19 cellular contexts compared by ENCODE assay signal in genomic region chr13:98321356-98321755, GRCh38.
DNase-seq lines count a peak whose midpoint lies in the region; ATAC-seq, FAIRE-seq and TF ChIP-seq lines count a peak whose summit lies in the region.
"Had no signal": no experiment of that assay in that cellular context is flagged by ENCODE, and none has a peak within 500 bp of the region (broad histone marks: within the 10 kb centered on the region; RNA-seq: fewer than 3 reads in every experiment).

No MANE protein-coding gene starts in this region.

- H3K9me3 ChIP-seq in SK-N-SH (no peaks in the 10 kb centered on the region), H1 (ENCODE audit: insufficient read depth in 2 of 2, low read depth in 1 of 2, low read length in 1 of 2) (no peaks in the 10 kb centered on the region), neural progenitor cell (ENCODE audit: low read depth) (no peaks in the 10 kb centered on the region), gastroesophageal sphincter (no peaks in the 10 kb centered on the region)
- H3K9me3 ChIP-seq: BLaER1 had no signal

- no peaks in the 10 kb centered on the region for H3F3A ChIP-seq in SK-N-SH (replicated peaks; ENCODE audit: insufficient read depth)
- H3F3A ChIP-seq in neural progenitor cell (ENCODE audit: low read depth): peaks cover 7% of the 10 kb centered on the region

- no peak overlapping the region for H4K5ac ChIP-seq in H1 (ENCODE audit: insufficient read length, low read depth, low read length)

- no peaks in the 10 kb centered on the region for H3K9me2 ChIP-seq in SK-N-SH

- H2BK5ac ChIP-seq in H1 (ENCODE audit: low read depth, low read length): no peak overlapping the region

- H3K4me3 Mint-ChIP-seq in nephron progenitor cell: no peak overlapping the region
- no peak overlapping the region for H3K4me3 Mint-ChIP-seq in neural progenitor cell

- TF ChIP-seq POLR2A in H1 (IDR thresholded peaks at IDR 0.05; ENCODE audit: control extremely low read depth in 1 of 2, low read depth in 2 of 2, low read length in 2 of 2): no peak
- no peak for TF ChIP-seq POLR2A in gastroesophageal sphincter (IDR thresholded peaks at IDR 0.05)

- H3K27me3 Mint-ChIP-seq in nephron progenitor cell (ENCODE audit: low read depth, poor library complexity): peaks cover 3% of the 10 kb centered on the region
- peaks cover 6% of the 10 kb centered on the region for H3K27me3 Mint-ChIP-seq in neural progenitor cell (ENCODE audit: insufficient read depth, low read depth)

- H3K23me2 ChIP-seq in H1 (ENCODE audit: low read depth, low read length): peaks cover 2% of the 10 kb centered on the region; the same call in 1 of the 2 replicates

- no peak overlapping the region for H3K4me2 ChIP-seq in SK-N-SH
- no peak overlapping the region for H3K4me2 ChIP-seq in H1 (ENCODE audit: insufficient read depth in 1 of 2, low read depth in 2 of 2, low read length in 2 of 2)
- no peak overlapping the region for H3K4me2 ChIP-seq in neural progenitor cell
- H3K4me2 ChIP-seq: BLaER1 had no signal

- intact Hi-C loops in Right ventricle myocardium inferior (cut with DNase I): no loop called here

- H3K27ac Mint-ChIP-seq in nephron progenitor cell: peak overlapping the region; percentile 71
- no peak overlapping the region for H3K27ac Mint-ChIP-seq in neural progenitor cell

- H3K79me2 ChIP-seq in SK-N-SH (ENCODE audit: insufficient read depth): no peaks in the 10 kb centered on the region; the same call in 1 of the 2 replicates
- peaks cover 0 to 34% of the 10 kb centered on the region in 2 experiments; a peak in 2 of 4 replicates for H3K79me2 ChIP-seq in H1 (ENCODE audit: control insufficient read depth in 1 of 2, insufficient read depth in 2 of 2, low read length in 2 of 2)
- peaks cover 30% of the 10 kb centered on the region for H3K79me2 ChIP-seq in neural progenitor cell (ENCODE audit: low read depth)

- no peak overlapping the region for H3K4ac ChIP-seq in H1 (replicated peaks; ENCODE audit: insufficient read length, low read depth, low read length)

- TF ChIP-seq CTCF in SK-N-SH (IDR thresholded peaks at IDR 0.05): no peak
- TF ChIP-seq CTCF in H1 (IDR thresholded peaks at IDR 0.05; ENCODE audit: control extremely low read depth in 1 of 3, insufficient read depth in 1 of 3, low read depth in 1 of 3, low read length in 3 of 3): no peak
- TF ChIP-seq CTCF in nephron progenitor cell (IDR thresholded peaks at IDR 0.05): no peak
- TF ChIP-seq CTCF in neural progenitor cell (IDR thresholded peaks at IDR 0.05): no peak
- TF ChIP-seq CTCF in gastroesophageal sphincter (IDR thresholded peaks at IDR 0.05): no peak

- POLR2A ChIA-PET in SK-N-SH (lab: Yijun Ruan, JAX) (no interaction called here), H1 (lab: Charles Lee; ENCODE audit: partially characterized antibody) (interaction anchor here (0.6 kb wide), 1 partner anchor 188 kb away, joined by 4 read pairs; no protein-coding TSS in a partner anchor)

- WGBS in SK-N-SH (ENCODE audit: low lambda C conversion rate): 96% methylated on average over 4 of the region's 4 CpGs
- 91% methylated on average over 4 of the region's 4 CpGs; no CpG with 5 or more reads in 1 of the 2 experiments for WGBS in H1 (ENCODE audit: extremely low coverage in 1 of 2, insufficient coverage in 1 of 2, insufficient read length in 1 of 2, insufficient replicate concordance in 2 of 2, low coverage in 1 of 2, low lambda C conversion rate in 2 of 2, missing lambda C conversion rate in 1 of 2), 2 experiments
- 96 to 97% methylated on average over 4 of the region's 4 CpGs for WGBS in gastroesophageal sphincter (ENCODE audit: low coverage in 1 of 2), 2 donors

- H2BK20ac ChIP-seq in H1 (ENCODE audit: low read length): no peak overlapping the region

- no peak overlapping the region for H2BK12ac ChIP-seq in H1 (ENCODE audit: low read depth, low read length)

- no peak overlapping the region for H3K56ac ChIP-seq in H1 (replicated peaks; ENCODE audit: insufficient read length, low read depth, low read length)

- H2BK15ac ChIP-seq in H1 (ENCODE audit: low read length): no peak overlapping the region

- peaks cover 0 to 2% of the 10 kb centered on the region in 2 experiments; a peak in 1 of 4 replicates for H3K4me1 ChIP-seq in SK-N-SH (ENCODE audit: control insufficient read depth in 1 of 2, insufficient read depth in 2 of 2, low read depth in 1 of 2, low read length in 1 of 2)
- H3K4me1 ChIP-seq in H1 (replicated peaks in 1 of 4; ENCODE audit: control insufficient read depth in 3 of 4, insufficient read depth in 4 of 4, low read length in 3 of 4): peaks cover 0 to 15% (median 8%) of the 10 kb centered on the region in 4 experiments; a peak in 4 of 7 replicates
- peaks cover 29% of the 10 kb centered on the region for H3K4me1 ChIP-seq in neural progenitor cell
- H3K4me1 ChIP-seq in gastroesophageal sphincter: no peaks in the 10 kb centered on the region

- H3K9ac ChIP-seq in SK-N-SH (no peak overlapping the region), H1 (replicated peaks in 1 of 4; ENCODE audit: extremely low read depth in 1 of 4, low read depth in 3 of 4, low read length in 3 of 4) (no peak overlapping the region), neural progenitor cell (no peak overlapping the region)
- H3K9ac ChIP-seq: BLaER1, GM23248 had no signal

- no peak overlapping the region for H3K27ac ChIP-seq in SK-N-SH (ENCODE audit: low read depth in 2 of 2, low read length in 1 of 2)
- H3K27ac ChIP-seq in H1 (ENCODE audit: low read depth, low read length): no peak overlapping the region
- H3K27ac ChIP-seq in neural progenitor cell: no peak overlapping the region
- H3K27ac ChIP-seq in gastroesophageal sphincter: no peak overlapping the region
- H3K27ac ChIP-seq: 22Rv1, BLaER1, GM23248 had no signal

- H3K4me1 Mint-ChIP-seq in nephron progenitor cell (peaks cover 86% of the 10 kb centered on the region), neural progenitor cell (peaks cover 26% of the 10 kb centered on the region)

- no peak overlapping the region for H2BK120ac ChIP-seq in H1 (replicated peaks; ENCODE audit: low read depth, low read length)

- TF ChIP-seq RAD21 in SK-N-SH (IDR thresholded peaks at IDR 0.05; ENCODE audit: low read length) (no peak), H1 (IDR thresholded peaks at IDR 0.05 in 1 of 2, conservative IDR thresholded peaks at IDR 0.05 in 1 of 2; ENCODE audit: low read depth in 2 of 2, low read length in 2 of 2) (no peak)

- no peak overlapping the region for H3K18ac ChIP-seq in H1 (ENCODE audit: extremely low read depth, low read length)

- H3K9me3 Mint-ChIP-seq in nephron progenitor cell (no peaks in the 10 kb centered on the region), neural progenitor cell (no peaks in the 10 kb centered on the region)

- no peak overlapping the region for H2AK5ac ChIP-seq in H1 (ENCODE audit: low read depth, low read length)

- CTCF ChIA-PET in SK-N-SH (lab: Yijun Ruan, JAX): interaction anchor here (1.2 kb wide), 1 partner anchor 100 kb away, joined by 3 read pairs; no protein-coding TSS in a partner anchor
- CTCF ChIA-PET in H1 (lab: Charles Lee; ENCODE audit: partially characterized antibody): interaction anchor here (0.9 to 1.2 kb wide), 2 partner anchors 10 to 33 kb away, joined by 3 read pairs; no protein-coding TSS in a partner anchor

- no peak overlapping the region for H3K23ac ChIP-seq in H1 (ENCODE audit: insufficient read length)

- FAIRE-seq in H1 (lab: Jason Lieb, UNC): peak; percentile 19
- FAIRE-seq: G401.6, GM12891 had no signal

- no peak overlapping the region for H4K91ac ChIP-seq in H1 (replicated peaks; ENCODE audit: insufficient read length, low read length)

- H3K27me3 ChIP-seq in SK-N-SH (ENCODE audit: insufficient read depth): no peaks in the 10 kb centered on the region
- H3K27me3 ChIP-seq in H1 (replicated peaks in 1 of 4; ENCODE audit: control insufficient read depth in 3 of 4, extremely low read depth in 1 of 4, insufficient read depth in 3 of 4, low read length in 3 of 4): no peaks in the 10 kb centered on the region
- no peaks in the 10 kb centered on the region for H3K27me3 ChIP-seq in neural progenitor cell
- H3K27me3 ChIP-seq in gastroesophageal sphincter: no peaks in the 10 kb centered on the region
- H3K27me3 ChIP-seq: BLaER1 had no signal

- no peak overlapping the region for H3K14ac ChIP-seq in H1 (ENCODE audit: insufficient read length)

- H2AFZ ChIP-seq in SK-N-SH (ENCODE audit: low read depth): no peak overlapping the region
- H2AFZ ChIP-seq in H1 (ENCODE audit: low read length): no peak overlapping the region
- no peak overlapping the region for H2AFZ ChIP-seq in neural progenitor cell (replicated peaks)
- H2AFZ ChIP-seq: GM23248 had no signal

- DNase-seq in SK-N-SH: no peak
- DNase-seq in H1 (ENCODE audit: low read depth in 1 of 2, low spot score in 2 of 2): no peak
- DNase-seq in nephron progenitor cell: no peak
- DNase-seq in neural progenitor cell (ENCODE audit: low spot score): no peak
- DNase-seq in Right ventricle myocardium inferior (ENCODE audit: missing footprints): no peak
- DNase-seq: Calu3, DMS 273 treated with DMSO at 0.1 percent for 48 hours, DMS79, EL, GM23248, H7, KBM-7 had no signal

- TF ChIP-seq EP300 in SK-N-SH (IDR thresholded peaks at IDR 0.05; ENCODE audit: borderline replicate concordance in 1 of 2, low read depth in 1 of 2, low read length in 1 of 2) (no peak), H1 (IDR thresholded peaks at IDR 0.05; ENCODE audit: borderline replicate concordance in 1 of 2, low read depth in 2 of 2, low read length in 2 of 2) (no peak), gastroesophageal sphincter (IDR thresholded peaks at IDR 0.05) (no peak)

- H3K36me3 ChIP-seq in SK-N-SH (replicated peaks in 1 of 2; ENCODE audit: control insufficient read depth in 1 of 2, insufficient read depth in 2 of 2, low read length in 1 of 2) (no peaks in the 10 kb centered on the region), H1 (ENCODE audit: control insufficient read depth in 2 of 4, insufficient read depth in 4 of 4, low read length in 3 of 4) (no peaks in the 10 kb centered on the region), neural progenitor cell (no peaks in the 10 kb centered on the region), gastroesophageal sphincter (no peaks in the 10 kb centered on the region)
- H3K36me3 ChIP-seq: BLaER1 had no signal

- peaks cover 41% of the 10 kb centered on the region for H3K36me3 Mint-ChIP-seq in nephron progenitor cell (ENCODE audit: low read depth)
- peaks cover 14% of the 10 kb centered on the region for H3K36me3 Mint-ChIP-seq in neural progenitor cell

- ATAC-seq in SK-N-SH treated with all-trans-retinoic acid at 6 μM for 48 hours: no peak
- ATAC-seq in Right ventricle myocardium inferior: no peak
- no peak for ATAC-seq in HG03108 (IDR thresholded peaks at IDR 0.05; ENCODE audit: unreplicated experiment)
- no peak for ATAC-seq in gastroesophageal sphincter

- H4K20me1 ChIP-seq in SK-N-SH (ENCODE audit: insufficient read depth) (no peaks in the 10 kb centered on the region), H1 (replicated peaks in 1 of 2; ENCODE audit: control insufficient read depth in 1 of 2, insufficient read depth in 2 of 2, low read length in 2 of 2) (no peaks in the 10 kb centered on the region), neural progenitor cell (ENCODE audit: low read depth) (no peaks in the 10 kb centered on the region)
- H4K20me1 ChIP-seq: BLaER1 had no signal

- no peak overlapping the region for H4K8ac ChIP-seq in H1 (ENCODE audit: extremely low read depth, insufficient read depth, low read length)

- peaks cover 2% of the 10 kb centered on the region; the same call in 1 of the 2 replicates for H3K79me1 ChIP-seq in H1 (ENCODE audit: low read depth, low read length)

- H3K4me3 ChIP-seq in SK-N-SH (ENCODE audit: low read depth in 2 of 2, low read length in 1 of 2) (no peak overlapping the region), H1 (ENCODE audit: extremely low read depth in 1 of 4, insufficient read depth in 2 of 4, low read depth in 3 of 4, low read length in 4 of 4) (no peak overlapping the region), neural progenitor cell (no peak overlapping the region), gastroesophageal sphincter (no peak overlapping the region)
- H3K4me3 ChIP-seq: BLaER1, GM23248 had no signal
